In the genomic region with DNA sequence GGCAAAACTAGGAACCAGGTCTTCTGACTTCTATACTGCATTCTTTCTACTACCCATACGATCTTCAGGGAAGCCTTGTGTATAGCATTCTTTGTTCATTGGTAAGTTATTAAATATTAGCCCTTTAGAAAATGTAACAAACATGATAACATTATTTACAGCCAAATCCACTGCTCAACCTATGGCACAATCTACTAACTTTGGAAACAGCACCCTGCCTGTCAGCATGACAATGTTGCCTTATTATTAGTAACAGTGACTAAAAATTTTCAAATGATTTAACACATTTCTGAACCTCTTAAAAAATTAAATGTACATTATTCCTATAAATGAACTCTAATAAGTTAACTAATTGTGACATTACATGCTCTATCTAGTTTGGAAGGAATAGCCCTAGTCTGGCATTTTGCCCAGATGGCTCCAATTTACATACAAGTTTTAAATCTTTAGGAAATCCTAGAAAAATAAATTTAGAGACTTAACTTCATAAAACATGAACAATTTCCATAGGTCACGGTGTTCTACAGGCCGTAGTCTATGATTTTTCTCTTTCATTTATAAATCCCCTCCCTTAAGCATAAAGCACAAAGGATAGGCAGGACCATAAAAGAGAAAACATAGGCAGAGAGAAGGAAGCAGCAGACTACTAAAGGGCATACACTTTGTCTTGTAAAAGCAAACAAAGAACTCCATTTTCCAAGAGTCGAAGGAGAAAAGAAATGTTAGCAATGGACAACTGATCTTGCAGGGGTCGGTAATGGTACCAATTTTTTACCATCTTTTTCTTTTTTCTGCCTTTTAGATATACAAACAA, we compare ENCODE assay signal across 21 cellular contexts. TPM values are rescaled to one million over a fixed set of nuclear protein-coding genes. Genes with fewer than 3 reads are reported as not detected.
DNase-seq lines count a peak whose midpoint lies in the region; ATAC-seq, FAIRE-seq and TF ChIP-seq lines count a peak whose summit lies in the region.
"Had no signal": no experiment of that assay in that cellular context is flagged by ENCODE, and none has a peak within 500 bp of the region (broad histone marks: within the 10 kb centered on the region; RNA-seq: fewer than 3 reads in every experiment).

No MANE protein-coding gene starts in this region.

- no peak overlapping the region for H3K9ac ChIP-seq in astrocyte (ENCODE audit: low read length)

- no peak overlapping the region for H2AFZ ChIP-seq in astrocyte (ENCODE audit: low read depth, low read length)

- FAIRE-seq in astrocyte (lab: Jason Lieb, UNC), result no peak

- H3K9me3 Mint-ChIP-seq in astrocyte (ENCODE audit: unreplicated experiment), result peaks cover 2% of the 10 kb centered on the region
- no peaks in the 10 kb centered on the region for H3K9me3 Mint-ChIP-seq in nephron progenitor cell
- H3K9me3 Mint-ChIP-seq in T-cell, result no peaks in the 10 kb centered on the region
- H3K9me3 Mint-ChIP-seq: activated naive CD4-positive, alpha-beta T cell treated with anti-CD3 and anti-CD28 coated beads, Interleukin-2, amount 50 U/mL, for 72 hours; CD8-positive, alpha-beta memory T cell; IgD-negative memory B cell had no signal

- H3K4me1 Mint-ChIP-seq in astrocyte (ENCODE audit: low read depth, unreplicated experiment) (peaks cover 3% of the 10 kb centered on the region), nephron progenitor cell (peaks cover 32% of the 10 kb centered on the region), T-cell (peaks cover 28 to 73% (median 39%) of the 10 kb centered on the region in 3 donors)
- H3K4me1 Mint-ChIP-seq: IgD-negative memory B cell had no signal

- H3K4me3 Mint-ChIP-seq in astrocyte (ENCODE audit: unreplicated experiment) (peak overlapping the region; percentile 18), nephron progenitor cell (no peak overlapping the region), T-cell (no peak overlapping the region)
- H3K4me3 Mint-ChIP-seq: CD8-positive, alpha-beta memory T cell; IgD-negative memory B cell had no signal

- H3K4me2 ChIP-seq in astrocyte (ENCODE audit: low read length), result no peak overlapping the region

- no peak for ATAC-seq in esophagus mucosa
- ATAC-seq in T-cell (replicated peaks in 1 of 4), result no peak
- ATAC-seq: activated naive CD4-positive, alpha-beta T cell treated with anti-CD3 and anti-CD28 coated beads, Interleukin-2, amount 50 U/mL, for 72 hours; body of pancreas had no signal

- H3K36me3 Mint-ChIP-seq in astrocyte (ENCODE audit: low read depth, unreplicated experiment), result peaks cover 1% of the 10 kb centered on the region
- peaks cover 17% of the 10 kb centered on the region for H3K36me3 Mint-ChIP-seq in nephron progenitor cell (ENCODE audit: low read depth)
- peaks cover 14% of the 10 kb centered on the region for H3K36me3 Mint-ChIP-seq in T-cell
- H3K36me3 Mint-ChIP-seq: activated naive CD4-positive, alpha-beta T cell treated with anti-CD3 and anti-CD28 coated beads, Interleukin-2, amount 50 U/mL, for 72 hours; IgD-negative memory B cell had no signal

- H3K4me3 ChIP-seq in HEK293 (ENCODE audit: low read depth, low read length), result no peak overlapping the region
- no peak overlapping the region for H3K4me3 ChIP-seq in astrocyte (ENCODE audit: insufficient read depth, low read depth, low read length)
- H3K4me3 ChIP-seq: body of pancreas, dorsolateral prefrontal cortex, spleen had no signal

- H3K27me3 Mint-ChIP-seq in astrocyte (ENCODE audit: low read depth, unreplicated experiment) (no peaks in the 10 kb centered on the region), nephron progenitor cell (ENCODE audit: low read depth, poor library complexity) (peaks cover 3% of the 10 kb centered on the region), T-cell (no peaks in the 10 kb centered on the region)
- H3K27me3 Mint-ChIP-seq: CD8-positive, alpha-beta memory T cell had no signal

- POLR2A ChIA-PET in HEK293 (lab: Yijun Ruan, JAX), result no interaction called here
- POLR2A ChIA-PET in T-cell (lab: Charles Lee), result no interaction called here

- TF ChIP-seq CTCF in HEK293 (tag by site-specific recombination; IDR thresholded peaks at IDR 0.05) (no peak), astrocyte (IDR thresholded peaks at IDR 0.05; ENCODE audit: insufficient read depth, low read depth, low read length) (no peak), nephron progenitor cell (IDR thresholded peaks at IDR 0.05) (no peak)

- no peaks in the 10 kb centered on the region for H3K9me3 ChIP-seq in HEK293 (ENCODE audit: control insufficient read depth, insufficient read depth, low read depth, low read length)
- H3K9me3 ChIP-seq in astrocyte (ENCODE audit: insufficient read depth, low read depth, low read length), result no peaks in the 10 kb centered on the region
- H3K9me3 ChIP-seq: body of pancreas, spleen had no signal

- H3K79me2 ChIP-seq in astrocyte (ENCODE audit: insufficient read depth, low read length), result peaks cover 74% of the 10 kb centered on the region

- H3K27ac Mint-ChIP-seq in astrocyte (ENCODE audit: unreplicated experiment) (no peak overlapping the region), nephron progenitor cell (peak overlapping the region; percentile 34), T-cell (no peak overlapping the region)
- H3K27ac Mint-ChIP-seq: activated naive CD4-positive, alpha-beta T cell treated with anti-CD3 and anti-CD28 coated beads, Interleukin-2, amount 50 U/mL, for 72 hours; IgD-negative memory B cell had no signal

- H3K27me3 ChIP-seq in astrocyte (ENCODE audit: insufficient read depth, low read length), result no peaks in the 10 kb centered on the region
- H3K27me3 ChIP-seq: body of pancreas, dorsolateral prefrontal cortex, spleen had no signal

- H3K4me1 ChIP-seq in HEK293 (ENCODE audit: control insufficient read depth, insufficient read depth, low read length) (peaks cover 9% of the 10 kb centered on the region), astrocyte (ENCODE audit: insufficient read depth, low read length) (no peaks in the 10 kb centered on the region)

- peak overlapping the region; percentile 52 for H3K27ac ChIP-seq in HEK293 (ENCODE audit: extremely low read depth, low read depth, low read length)
- no peak overlapping the region for H3K27ac ChIP-seq in astrocyte (ENCODE audit: low read depth, low read length)
- H3K27ac ChIP-seq: body of pancreas, dorsolateral prefrontal cortex, HL-60, spleen had no signal

- peaks cover 64% of the 10 kb centered on the region for H4K20me1 ChIP-seq in astrocyte (ENCODE audit: insufficient read depth, low read length)

- CTCF ChIA-PET in HEK293 (lab: Yijun Ruan, JAX) (interaction anchor here (0.6 kb wide), 1 partner anchor 13 kb away, joined by 3 read pairs; no protein-coding TSS in a partner anchor), T-cell (lab: Charles Lee) (interaction anchor here (0.7 to 1.0 kb wide), 3 partner anchors 16 to 355 kb away, joined by 3 to 5 read pairs (median 3); no protein-coding TSS in a partner anchor)

- H3K36me3 ChIP-seq in HEK293 (ENCODE audit: control insufficient read depth in 2 of 2, insufficient read depth in 1 of 2, low read length in 2 of 2) (no peaks in the 10 kb centered on the region), astrocyte (ENCODE audit: insufficient read depth, low read length) (no peaks in the 10 kb centered on the region)

- DNase-seq in astrocyte (ENCODE audit: low read depth), result no peak
- DNase-seq in fibroblast of peridontal ligament (ENCODE audit: extremely low read depth), result peak; percentile 4
- no peak for DNase-seq in nephron progenitor cell
- DNase-seq in NCI-H1436 (lab: John Stamatoyannopoulos, UW), result no peak
- no peak for DNase-seq in stimulated activated CD4-positive, alpha-beta T cell treated with anti-CD3 and anti-CD28 coated beads, Interleukin-4, amount 100 ng/mL, for 24 hours
- no peak for DNase-seq in T-cell
- DNase-seq: activated CD4-positive, alpha-beta T cell treated with anti-CD3 and anti-CD28 coated beads for 4 hours; AML-193; body of pancreas; CD8-positive, alpha-beta memory T cell; dorsolateral prefrontal cortex; EL; midbrain; NCI-H1694; NCI-H69; spleen had no signal

TF ChIP-seq in HEK293, 187 proteins besides CTCF, POLR2A, EP300 and RAD21 (continues in another document):
- TF ChIP-seq ZNF677 (tag by site-specific recombination; IDR thresholded peaks at IDR 0.05) (no peak), ZNF701 (tag by site-specific recombination; IDR thresholded peaks at IDR 0.05) (no peak), HOXD13 (CRISPR knock-in tag; IDR thresholded peaks at IDR 0.05; ENCODE audit: borderline replicate concordance) (no peak), ZNF146 (tag by site-specific recombination; IDR thresholded peaks at IDR 0.05) (no peak), ZNF138 (tag by site-specific recombination; IDR thresholded peaks at IDR 0.05; ENCODE audit: borderline replicate concordance) (no peak), ZNF670 (tag by site-specific recombination; IDR thresholded peaks at IDR 0.05; ENCODE audit: low read depth) (no peak), ZNF202 (tag by site-specific recombination; IDR thresholded peaks at IDR 0.05; ENCODE audit: borderline replicate concordance) (no peak), ZNF555 (tag by site-specific recombination; conservative IDR thresholded peaks at IDR 0.05) (no peak), ZNF623 (tag by site-specific recombination; IDR thresholded peaks at IDR 0.05) (no peak), ZNF37A (tag by site-specific recombination; IDR thresholded peaks at IDR 0.05) (no peak), SETDB1 (IDR thresholded peaks at IDR 0.05; ENCODE audit: insufficient read length, low read length) (no peak), ZNF544 (tag by site-specific recombination; IDR thresholded peaks at IDR 0.05) (no peak), FEZF1 (tag by site-specific recombination; IDR thresholded peaks at IDR 0.05) (peak; percentile 48), PRDM1 (tag by site-specific recombination; IDR thresholded peaks at IDR 0.05) (0 out of 2 replicates have a peak, but pooled peaks have one; percentile 30), ZNF157 (tag by site-specific recombination; IDR thresholded peaks at IDR 0.05) (no peak), PRDM6 (tag by site-specific recombination; IDR thresholded peaks at IDR 0.05) (peak; percentile 64)

RNA-seq across cellular contexts. Expression of gene YES1, which starts 33.6 kb away (rescaled TPM):
- 63.0 and 68.2 TPM in 2 replicates for total RNA-seq in astrocyte
- 49.7 TPM for total RNA-seq in esophagus mucosa
- 10 to 100 TPM in 2 of 5 donors, 1 to 10 TPM in 3; 7.4 to 16.3 (median 8.2) TPM for total RNA-seq in T-cell
